In the genomic region with DNA sequence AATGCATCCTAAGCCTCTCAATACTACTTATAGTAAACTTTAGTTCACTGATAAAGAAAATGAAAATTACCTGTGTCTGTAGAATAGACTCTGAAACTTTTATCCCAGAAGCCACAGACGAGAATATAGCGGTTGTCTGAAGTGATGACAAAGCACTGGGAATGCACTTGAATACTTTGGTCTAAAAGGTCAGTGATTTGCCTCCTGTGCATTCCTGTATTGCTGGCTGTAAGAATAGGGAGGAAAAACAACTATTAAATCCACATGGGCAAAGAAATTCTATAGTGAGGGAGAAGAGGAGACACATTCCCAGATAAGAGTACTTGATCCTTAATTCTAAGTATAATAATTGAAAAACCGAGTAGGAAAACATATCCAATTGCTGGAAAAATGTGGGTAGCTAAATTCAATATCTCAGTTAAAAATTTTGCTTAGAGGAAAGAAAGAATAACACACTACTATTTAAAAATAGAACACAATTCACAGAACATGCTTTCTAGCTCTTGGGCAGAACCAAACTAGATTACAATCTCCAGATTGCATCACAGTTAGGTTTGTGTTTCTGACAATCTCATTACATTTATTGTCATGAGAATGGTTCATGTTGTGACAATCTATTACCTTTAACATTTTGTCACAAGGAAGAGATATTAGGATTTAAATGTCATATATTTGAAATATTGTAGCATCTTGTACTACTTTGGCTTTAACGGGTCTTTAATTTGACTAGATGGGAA, we compare ENCODE assay signal across 14 cellular contexts.
A peak's percentile ranks its signal among the peaks of the same experiment; 100 is the strongest.
DNase-seq lines count a peak whose midpoint lies in the region; ATAC-seq and TF ChIP-seq lines count a peak whose summit lies in the region.
"Had no signal": no experiment of that assay in that cellular context is flagged by ENCODE, and none has a peak within 500 bp of the region (broad histone marks: within the 10 kb centered on the region; RNA-seq: fewer than 3 reads in every experiment).

No MANE protein-coding gene starts in this region.

- no peaks in the 10 kb centered on the region for H3K9me3 Mint-ChIP-seq in osteocyte (ENCODE audit: unreplicated experiment)
- H3K9me3 Mint-ChIP-seq in stimulated activated naive CD8-positive, alpha-beta T cell treated with anti-CD3 and anti-CD28 coated beads, Interleukin-15, amount 100 ng/mL, for 72 hours, result no peaks in the 10 kb centered on the region
- H3K9me3 Mint-ChIP-seq: natural killer cell treated with Interleukin-12 subunit alpha and Interleukin-12 subunit beta and Interleukin-15 and Interleukin-18, amount 100 ng/mL, for 72 hours had no signal

- H3K27me3 Mint-ChIP-seq in osteocyte (ENCODE audit: unreplicated experiment) (no peaks in the 10 kb centered on the region), T-helper 17 cell (no peaks in the 10 kb centered on the region)
- no peaks in the 10 kb centered on the region for H3K27me3 Mint-ChIP-seq in stimulated activated naive CD8-positive, alpha-beta T cell treated with anti-CD3 and anti-CD28 coated beads, Interleukin-15, amount 100 ng/mL, for 72 hours
- H3K27me3 Mint-ChIP-seq: natural killer cell treated with Interleukin-12 subunit alpha and Interleukin-12 subunit beta and Interleukin-15 and Interleukin-18, amount 100 ng/mL, for 72 hours had no signal

- no peaks in the 10 kb centered on the region for H3K9me3 ChIP-seq in SK-N-MC (ENCODE audit: low read depth, low read length)
- H3K9me3 ChIP-seq in T-helper 17 cell (ENCODE audit: control insufficient read depth, low read length, poor library complexity, severe bottlenecking), result no peaks in the 10 kb centered on the region
- H3K9me3 ChIP-seq: upper lobe of left lung had no signal

- H3K36me3 ChIP-seq in SK-N-MC (ENCODE audit: insufficient read depth, low read length), result no peaks in the 10 kb centered on the region

- peak overlapping the region; percentile 66 for H3K27ac Mint-ChIP-seq in osteocyte (ENCODE audit: unreplicated experiment)
- H3K27ac Mint-ChIP-seq in stimulated activated naive CD8-positive, alpha-beta T cell treated with anti-CD3 and anti-CD28 coated beads, Interleukin-15, amount 100 ng/mL, for 72 hours, result no peak overlapping the region
- H3K27ac Mint-ChIP-seq in T-helper 17 cell, result no peak overlapping the region
- H3K27ac Mint-ChIP-seq: natural killer cell treated with Interleukin-12 subunit alpha and Interleukin-12 subunit beta and Interleukin-15 and Interleukin-18, amount 100 ng/mL, for 72 hours had no signal

- no peak overlapping the region for H3K4me3 ChIP-seq in SK-N-MC

- DNase-seq in ELR (ENCODE audit: low read depth), result peak; percentile 80
- no peak for DNase-seq in SK-N-MC (ENCODE audit: low read depth, low spot score)
- peak; percentile 13 for DNase-seq in fibroblast of gingiva (ENCODE audit: low read depth)
- no peak for DNase-seq in osteocyte (ENCODE audit: extremely low spot score, unreplicated experiment)
- no peak for DNase-seq in hippocampal formation (lab: John Stamatoyannopoulos, UW)
- DNase-seq in stimulated activated naive CD8-positive, alpha-beta T cell treated with anti-CD3 and anti-CD28 coated beads, Interleukin-15, amount 100 ng/mL, for 72 hours, result no peak
- DNase-seq in NCI-H146 treated with DMSO at 0.1 percent for 48 hours (lab: John Stamatoyannopoulos, UW; ENCODE audit: unreplicated experiment), result no peak
- no peak for DNase-seq in T-helper 17 cell
- DNase-seq: NCI-H1930; NCI-H748 treated with DMSO at 0.1 percent for 48 hours; stimulated activated CD4-positive, alpha-beta T cell treated with anti-CD3 and anti-CD28 coated beads, Interleukin-4, amount 100 ng/mL, for 1 hour; upper lobe of left lung had no signal

- peak overlapping the region; percentile 28; the same call in 1 of the 2 replicates for H3K27ac ChIP-seq in SK-N-MC

- TF ChIP-seq CTCF in osteocyte (IDR thresholded peaks at IDR 0.05), result no peak

- peaks cover 44% of the 10 kb centered on the region for H3K4me1 Mint-ChIP-seq in osteocyte (ENCODE audit: unreplicated experiment)
- no peaks in the 10 kb centered on the region for H3K4me1 Mint-ChIP-seq in stimulated activated naive CD8-positive, alpha-beta T cell treated with anti-CD3 and anti-CD28 coated beads, Interleukin-15, amount 100 ng/mL, for 72 hours
- H3K4me1 Mint-ChIP-seq in T-helper 17 cell, result peaks cover 2% of the 10 kb centered on the region

- peaks cover 1% of the 10 kb centered on the region for H3K36me3 Mint-ChIP-seq in osteocyte (ENCODE audit: unreplicated experiment)
- peaks cover 8% of the 10 kb centered on the region for H3K36me3 Mint-ChIP-seq in T-helper 17 cell (ENCODE audit: low read depth)

- ATAC-seq in stimulated activated naive CD8-positive, alpha-beta T cell treated with anti-CD3 and anti-CD28 coated beads, Interleukin-15, amount 100 ng/mL, for 72 hours, result no peak
- ATAC-seq in T-helper 17 cell, result no peak
- ATAC-seq: left lobe of liver; natural killer cell treated with Interleukin-12 subunit alpha and Interleukin-12 subunit beta and Interleukin-15 and Interleukin-18, amount 100 ng/mL, for 72 hours had no signal

- H3K9ac ChIP-seq in SK-N-MC (ENCODE audit: insufficient read length), result no peak overlapping the region

- H3K4me3 Mint-ChIP-seq in osteocyte (ENCODE audit: unreplicated experiment) (no peak overlapping the region), T-helper 17 cell (no peak overlapping the region)
- H3K4me3 Mint-ChIP-seq in stimulated activated naive CD8-positive, alpha-beta T cell treated with anti-CD3 and anti-CD28 coated beads, Interleukin-15, amount 100 ng/mL, for 72 hours, result no peak overlapping the region
- H3K4me3 Mint-ChIP-seq: natural killer cell treated with Interleukin-12 subunit alpha and Interleukin-12 subunit beta and Interleukin-15 and Interleukin-18, amount 100 ng/mL, for 72 hours had no signal

Comparison
In these comparisons a context has a peak if more than half of its experiments do, and no peak if none do; other contexts are left out.
1. DNase-seq: peak in ELR (single experiment) and fibroblast of gingiva (single experiment); none in SK-N-MC (single experiment), osteocyte (single experiment), hippocampal formation (0 of 2), stimulated activated naive CD8-positive, alpha-beta T cell treated with anti-CD3 and anti-CD28 coated beads, Interleukin-15, amount 100 ng/mL, for 72 hours (0 of 2), NCI-H146 treated with DMSO at 0.1 percent for 48 hours (single experiment) and T-helper 17 cell (0 of 3).